In the genomic region with DNA sequence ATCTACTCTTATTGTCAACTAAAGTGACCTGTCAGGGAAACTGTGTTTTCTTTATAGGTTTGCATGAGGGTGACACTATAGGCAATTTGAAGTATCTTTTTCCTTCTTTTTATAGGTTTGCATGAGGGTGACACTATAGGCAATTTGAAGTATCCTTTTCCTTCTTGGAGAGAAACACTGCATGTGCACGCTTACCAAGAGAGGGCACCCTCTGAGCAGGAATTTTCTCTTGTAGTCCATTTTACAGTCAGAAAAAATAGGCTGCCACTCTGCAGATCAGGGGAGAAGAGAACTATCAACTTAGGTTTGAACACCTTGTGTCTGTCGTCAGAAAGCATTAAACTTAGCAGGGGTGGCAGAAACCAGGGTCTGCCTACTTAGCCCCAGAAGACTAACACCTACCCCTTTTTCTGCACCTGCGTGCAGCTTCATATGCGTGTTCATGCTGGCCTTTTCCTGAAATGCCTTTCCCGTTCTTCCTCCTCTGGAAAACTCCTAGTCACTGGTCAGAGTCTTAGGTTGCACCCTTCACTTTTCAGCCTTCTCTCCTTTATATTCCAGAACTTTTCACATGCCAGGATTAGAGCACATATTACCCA, we compare ENCODE assay signal across 8 cellular contexts. TPM values are rescaled to one million over a fixed set of nuclear protein-coding genes. Genes with fewer than 3 reads are reported as not detected.
DNase-seq lines count a peak whose midpoint lies in the region; ATAC-seq and TF ChIP-seq lines count a peak whose summit lies in the region.

No MANE protein-coding gene starts in this region.

- H3K36me3 Mint-ChIP-seq in CD14-positive monocyte (no peaks in the 10 kb centered on the region), H9 (ENCODE audit: insufficient read depth in 1 of 3, low read depth in 3 of 3) (no peaks in the 10 kb centered on the region), endothelial cell (ENCODE audit: low read depth, unreplicated experiment) (no peaks in the 10 kb centered on the region)

- H3K9ac ChIP-seq in H9 (ENCODE audit: extremely low read depth, insufficient read length, low read length) (no peak overlapping the region), NT2/D1 (ENCODE audit: insufficient read length, low read depth) (no peak overlapping the region)

- no peak overlapping the region for H2BK15ac ChIP-seq in H9 (ENCODE audit: low read depth, low read length)

- H2BK12ac ChIP-seq in H9 (ENCODE audit: insufficient read length, low read depth, low read length), result no peak overlapping the region

- DNase-seq in CD14-positive monocyte (ENCODE audit: low spot score), result no peak
- peak; percentile 54 for DNase-seq in H9
- DNase-seq in NT2/D1 (ENCODE audit: low read depth, low spot score), result peak; percentile 33
- peak; percentile 54 for DNase-seq in endothelial cell (ENCODE audit: low spot score)
- DNase-seq in mucosa of descending colon, result peak in 1 of 3 donors; percentile 23
- no peak for DNase-seq in NCI-H1436 (lab: John Stamatoyannopoulos, UW)
- DNase-seq in activated effector memory CD4-positive, alpha-beta T cell treated with anti-CD3 and anti-CD28 coated beads, Interleukin-2, amount 50 U/mL, for 16 hours, result no peak
- no peak for DNase-seq in stimulated activated CD4-positive, alpha-beta T cell treated with anti-CD3 and anti-CD28 coated beads, Interleukin-4, amount 100 ng/mL, for 24 hours

- H3K56ac ChIP-seq in H9 (ENCODE audit: insufficient read length, low read depth, low read length), result no peak overlapping the region

- H4K8ac ChIP-seq in H9 (replicated peaks; ENCODE audit: insufficient read length, low read depth, low read length), result no peak overlapping the region

- no peaks in the 10 kb centered on the region for H3K23me2 ChIP-seq in H9 (ENCODE audit: insufficient read length, low read depth, low read length, poor library complexity, severe bottlenecking)

- H3K23ac ChIP-seq in H9 (ENCODE audit: insufficient read length, low read depth, low read length), result no peak overlapping the region

- H3K9me3 ChIP-seq in H9 (ENCODE audit: control insufficient read depth, low read depth, low read length) (no peaks in the 10 kb centered on the region), NT2/D1 (ENCODE audit: insufficient read depth, low read length) (no peaks in the 10 kb centered on the region), mucosa of descending colon (no peaks in the 10 kb centered on the region)

- no peak overlapping the region for H3K18ac ChIP-seq in H9 (ENCODE audit: insufficient read length, low read depth, low read length)

- H3K36me3 ChIP-seq in NT2/D1 (ENCODE audit: insufficient read depth, insufficient read length, low read length), result no peaks in the 10 kb centered on the region
- no peaks in the 10 kb centered on the region for H3K36me3 ChIP-seq in mucosa of descending colon (ENCODE audit: low read depth)

- H3K4me1 Mint-ChIP-seq in CD14-positive monocyte (peaks cover 8% of the 10 kb centered on the region), H9 (peaks cover 0 to 4% of the 10 kb centered on the region in 2 experiments; a peak in 1 of 4 replicates), endothelial cell (ENCODE audit: unreplicated experiment) (peaks cover 4% of the 10 kb centered on the region)

- H3K9me3 Mint-ChIP-seq in CD14-positive monocyte (peaks cover 0 to 3% (median 0%) of the 10 kb centered on the region in 7 donors), H9 (no peaks in the 10 kb centered on the region), endothelial cell (ENCODE audit: unreplicated experiment) (no peaks in the 10 kb centered on the region)

- TF ChIP-seq CTCF in CD14-positive monocyte (IDR thresholded peaks at IDR 0.05) (peak; percentile 32), H9 (conservative IDR thresholded peaks at IDR 0.05) (peak; percentile 75), endothelial cell (IDR thresholded peaks at IDR 0.05; ENCODE audit: unreplicated experiment) (no peak), mucosa of descending colon (IDR thresholded peaks at IDR 0.05) (no peak)

- peak; percentile 38 for ATAC-seq in mucosa of descending colon

- no peak overlapping the region for H3K4ac ChIP-seq in H9 (ENCODE audit: low read depth, low read length)

- no peak overlapping the region for H2AK5ac ChIP-seq in H9 (ENCODE audit: insufficient read length, low read length)

- no peak overlapping the region for H3K4me3 Mint-ChIP-seq in CD14-positive monocyte
- H3K4me3 Mint-ChIP-seq in H9, result no peak overlapping the region
- no peak overlapping the region for H3K4me3 Mint-ChIP-seq in endothelial cell (ENCODE audit: unreplicated experiment)

- no peak overlapping the region for H3K4me2 ChIP-seq in H9 (ENCODE audit: insufficient read depth, insufficient read length, low read length)

- intact Hi-C loops in CD14-positive monocyte (cut with micrococcal nuclease) (loop anchor here (2.0 to 10.0 kb wide), 6 partner anchors 73 to 247 kb away; no protein-coding TSS in a partner anchor), mucosa of descending colon (cut with DNase I, micrococcal nuclease) (loop anchor here (5.0 to 10.0 kb wide), 4 partner anchors 75 to 245 kb away; no protein-coding TSS in a partner anchor)

- H3K27me3 Mint-ChIP-seq in CD14-positive monocyte (ENCODE audit: low read depth in 3 of 3) (peaks cover 0 to 3% (median 1%) of the 10 kb centered on the region in 3 donors), H9 (ENCODE audit: low read depth) (no peaks in the 10 kb centered on the region), endothelial cell (ENCODE audit: unreplicated experiment) (peaks cover 3% of the 10 kb centered on the region)

- H2BK120ac ChIP-seq in H9 (ENCODE audit: low read depth, low read length, poor library complexity, severe bottlenecking), result no peak overlapping the region

- H3K27ac Mint-ChIP-seq in CD14-positive monocyte (no peak overlapping the region), H9 (no peak overlapping the region), endothelial cell (ENCODE audit: unreplicated experiment) (no peak overlapping the region)

- H4K91ac ChIP-seq in H9 (ENCODE audit: insufficient read length, low read depth, low read length), result no peak overlapping the region

- H3K27me3 ChIP-seq in H9 (ENCODE audit: insufficient read depth, low read length) (no peaks in the 10 kb centered on the region), NT2/D1 (ENCODE audit: insufficient read depth, insufficient read length) (no peaks in the 10 kb centered on the region)

- no peak overlapping the region for H2BK20ac ChIP-seq in H9 (ENCODE audit: low read depth, low read length, poor library complexity, severe bottlenecking)

- no peaks in the 10 kb centered on the region for H4K20me1 ChIP-seq in H9 (ENCODE audit: control insufficient read depth, insufficient read depth, insufficient read length)

- no peak overlapping the region for H4K5ac ChIP-seq in H9 (ENCODE audit: insufficient read length, low read depth, low read length)

- WGBS in H9 (ENCODE audit: extremely low coverage, insufficient read length, low lambda C conversion rate), result no CpG with 5 or more reads among the region's 5 CpGs

- H3K4me1 ChIP-seq in H9 (ENCODE audit: insufficient read depth, low read length) (no peaks in the 10 kb centered on the region), NT2/D1 (ENCODE audit: insufficient read depth, insufficient read length) (no peaks in the 10 kb centered on the region), mucosa of descending colon (ENCODE audit: low read depth) (no peaks in the 10 kb centered on the region)

- no peaks in the 10 kb centered on the region for H3K79me2 ChIP-seq in H9 (ENCODE audit: insufficient read depth, low read length)

- H3K4me3 ChIP-seq in NT2/D1 (ENCODE audit: insufficient read length, low read depth) (no peak overlapping the region), mucosa of descending colon (no peak overlapping the region)

- H3T11ph ChIP-seq in H9 (ENCODE audit: low read length), result no peak overlapping the region

- no peak overlapping the region for H2AFZ ChIP-seq in H9 (ENCODE audit: low read length)

- H3K79me1 ChIP-seq in H9 (ENCODE audit: insufficient read depth, low read depth, low read length, poor library complexity, severe bottlenecking), result no peaks in the 10 kb centered on the region

- H2BK5ac ChIP-seq in H9 (ENCODE audit: insufficient read length, low read length), result no peak overlapping the region

- H3K27ac ChIP-seq in H9 (ENCODE audit: insufficient read length, low read depth, low read length), result no peak overlapping the region

- H3K14ac ChIP-seq in H9 (ENCODE audit: insufficient read depth, low read length), result no peak overlapping the region

RNA-seq across cellular contexts. Expression of a gene that starts 16.4 kb away (rescaled TPM):
- not detected for polyA plus RNA-seq in CD14-positive monocyte
- total RNA-seq in H9 (2021) (not detected in 2 replicates), endothelial cell (ENCODE audit: unreplicated experiment) (not detected), mucosa of descending colon (not detected)

Comparison
In these comparisons a context has a peak if more than half of its experiments do, and no peak if none do; other contexts are left out.
1. DNase-seq: peak in H9 (single experiment), NT2/D1 (single experiment) and endothelial cell (single experiment); none in CD14-positive monocyte (single experiment), NCI-H1436 (single experiment), activated effector memory CD4-positive, alpha-beta T cell treated with anti-CD3 and anti-CD28 coated beads, Interleukin-2, amount 50 U/mL, for 16 hours (single experiment) and stimulated activated CD4-positive, alpha-beta T cell treated with anti-CD3 and anti-CD28 coated beads, Interleukin-4, amount 100 ng/mL, for 24 hours (single experiment).
2. CTCF ChIP-seq: peak in CD14-positive monocyte (single experiment) and H9 (single experiment); none in endothelial cell (single experiment) and mucosa of descending colon (single experiment).